In genomic region chr14:69484444-69485113, GRCh38 we compare ENCODE assay signal across 9 cellular contexts. TPM values are rescaled to one million over a fixed set of nuclear protein-coding genes. Genes with fewer than 3 reads are reported as not detected.
DNase-seq lines count a peak whose midpoint lies in the region; TF ChIP-seq lines count a peak whose summit lies in the region.
"Had no signal": no experiment of that assay in that cellular context is flagged by ENCODE, and none has a peak within 500 bp of the region (broad histone marks: within the 10 kb centered on the region; RNA-seq: fewer than 3 reads in every experiment).

Gene PLEKHD1, plus strand, starts transcription at chr14:69484728. Its CDS starts 238 bp downstream, at chr14:69484966.

- DNase-seq in HAP-1 (ENCODE audit: low spot score in 2 of 2) (peak in 1 of 2 experiments; percentile 37), smooth muscle cell (lab: John Stamatoyannopoulos, UW; ENCODE audit: unreplicated experiment) (no peak), NCI-H2107 (lab: John Stamatoyannopoulos, UW) (no peak), ACHN (no peak)
- DNase-seq in activated naive CD8-positive, alpha-beta T cell treated with anti-CD3 and anti-CD28 coated beads for 36 hours: peak; percentile 6
- DNase-seq in central memory CD4-positive, alpha-beta T cell: no peak
- DNase-seq in effector memory CD4-positive, alpha-beta T cell: no peak

- in situ Hi-C loops in HAP-1 (cut with MboI; ENCODE audit: low sequenced_read_pairs) (no loop called here), ACHN (cut with HindIII; ENCODE audit: low pct_ligation_motif_present, low pct_unique_long_range_greater_than_20kb, low sequenced_read_pairs) (no loop called here)

- H3K36me3 ChIP-seq in HAP-1 (replicated peaks) (no peaks in the 10 kb centered on the region), smooth muscle cell (ENCODE audit: low read depth) (no peaks in the 10 kb centered on the region)
- no peaks in the 10 kb centered on the region for H3K36me3 ChIP-seq in effector memory CD4-positive, alpha-beta T cell (ENCODE audit: control insufficient read depth, insufficient read depth, low read length)
- H3K36me3 ChIP-seq: neutrophil had no signal

- no peak for TF ChIP-seq CTCF in smooth muscle cell (IDR thresholded peaks at IDR 0.05; ENCODE audit: borderline replicate concordance, insufficient read depth, poor library complexity, severe bottlenecking)

- H4K20me1 ChIP-seq in smooth muscle cell (ENCODE audit: low read depth): no peaks in the 10 kb centered on the region

- H3K9me3 Mint-ChIP-seq in activated naive CD8-positive, alpha-beta T cell treated with anti-CD3 and anti-CD28 coated beads for 36 hours: no peaks in the 10 kb centered on the region

- no peaks in the 10 kb centered on the region for H3K9me3 ChIP-seq in HAP-1
- no peaks in the 10 kb centered on the region for H3K9me3 ChIP-seq in iPS-18c (ENCODE audit: control insufficient read depth, insufficient read depth, low read length)
- no peaks in the 10 kb centered on the region for H3K9me3 ChIP-seq in smooth muscle cell (replicated peaks; ENCODE audit: low read depth)
- no peaks in the 10 kb centered on the region for H3K9me3 ChIP-seq in effector memory CD4-positive, alpha-beta T cell (ENCODE audit: control insufficient read depth, low read length)
- H3K9me3 ChIP-seq: neutrophil had no signal

- H2AFZ ChIP-seq in smooth muscle cell (ENCODE audit: low read depth): no peak within 1 kb of the TSS

- no peaks in the 10 kb centered on the region for H3K4me1 Mint-ChIP-seq in activated naive CD8-positive, alpha-beta T cell treated with anti-CD3 and anti-CD28 coated beads for 36 hours

- H3K4me2 ChIP-seq in smooth muscle cell: peak within 1 kb of the TSS; percentile 81

- no peaks in the 10 kb centered on the region for H3K79me2 ChIP-seq in smooth muscle cell (ENCODE audit: low read depth)

- no peaks in the 10 kb centered on the region for H3K36me3 Mint-ChIP-seq in activated naive CD8-positive, alpha-beta T cell treated with anti-CD3 and anti-CD28 coated beads for 36 hours

- peaks cover 67% of the 10 kb centered on the region for H3K27me3 Mint-ChIP-seq in activated naive CD8-positive, alpha-beta T cell treated with anti-CD3 and anti-CD28 coated beads for 36 hours

- 3% methylated on average over 18 of the region's 72 CpGs for WGBS in smooth muscle cell (ENCODE audit: low lambda C conversion rate)

- H3K4me3 ChIP-seq in HAP-1: peak within 1 kb of the TSS; percentile 6; the same call in 1 of the 2 replicates
- peak within 1 kb of the TSS; percentile 64 for H3K4me3 ChIP-seq in iPS-18c (ENCODE audit: insufficient read depth, low read depth, low read length)
- H3K4me3 ChIP-seq in smooth muscle cell: peak within 1 kb of the TSS; percentile 32
- no peak within 1 kb of the TSS for H3K4me3 ChIP-seq in effector memory CD4-positive, alpha-beta T cell (ENCODE audit: insufficient read depth, low read depth, low read length, poor library complexity, severe bottlenecking)

- H3K9ac ChIP-seq in smooth muscle cell (ENCODE audit: low read depth): no peak within 1 kb of the TSS

- no peak within 1 kb of the TSS for H3K4me3 Mint-ChIP-seq in activated naive CD8-positive, alpha-beta T cell treated with anti-CD3 and anti-CD28 coated beads for 36 hours

- H3K27me3 ChIP-seq in HAP-1 (ENCODE audit: low read depth) (peaks cover 22% of the 10 kb centered on the region), smooth muscle cell (ENCODE audit: low read depth) (peaks cover 96% of the 10 kb centered on the region)
- H3K27me3 ChIP-seq in effector memory CD4-positive, alpha-beta T cell (replicated peaks; ENCODE audit: control insufficient read depth, insufficient read depth, low read length, poor library complexity, severe bottlenecking): peaks cover 6% of the 10 kb centered on the region

- no peak within 1 kb of the TSS for H3K27ac Mint-ChIP-seq in activated naive CD8-positive, alpha-beta T cell treated with anti-CD3 and anti-CD28 coated beads for 36 hours

- H3K27ac ChIP-seq in smooth muscle cell (ENCODE audit: low read depth): no peak within 1 kb of the TSS
- H3K27ac ChIP-seq in effector memory CD4-positive, alpha-beta T cell (ENCODE audit: insufficient read depth, low read length, poor library complexity, severe bottlenecking): no peak within 1 kb of the TSS
- H3K27ac ChIP-seq: neutrophil had no signal

- no peaks in the 10 kb centered on the region for H3F3A ChIP-seq in smooth muscle cell (ENCODE audit: low read depth)

- no peaks in the 10 kb centered on the region for H3K4me1 ChIP-seq in HAP-1
- H3K4me1 ChIP-seq in smooth muscle cell (ENCODE audit: low read depth): peaks cover 5% of the 10 kb centered on the region
- H3K4me1 ChIP-seq in effector memory CD4-positive, alpha-beta T cell (ENCODE audit: control insufficient read depth, insufficient read depth, low read length, poor library complexity, severe bottlenecking): peaks cover 4% of the 10 kb centered on the region

RNA-seq across cellular contexts. Expression of gene PLEKHD1, which starts in this region (rescaled TPM):
- total RNA-seq in activated naive CD8-positive, alpha-beta T cell treated with anti-CD3 and anti-CD28 coated beads for 36 hours: under 1 TPM in 1 of 2 experiments, not detected in 1; 0.04 TPM
- total RNA-seq in smooth muscle cell: 0.04 TPM in 1 of 2 replicates, not detected in the other
- polyA plus RNA-seq in smooth muscle cell: 0.03 and 0.05 TPM in 2 replicates

Comparison
In these comparisons a context has a peak if more than half of its experiments do, and no peak if none do; other contexts are left out.
1. Peak in DNase-seq in activated naive CD8-positive, alpha-beta T cell treated with anti-CD3 and anti-CD28 coated beads for 36 hours; RNA of the gene not detected or under 1 TPM.